Comparison of ENCODE assay signal across 20 cellular contexts in genomic region chr2:45236268-45236667, GRCh38.
"Had no signal": no experiment of that assay in that cellular context is flagged by ENCODE, and none has a peak within 500 bp of the region (broad histone marks: within the 10 kb centered on the region; RNA-seq: fewer than 3 reads in every experiment).

No MANE protein-coding gene starts in this region.

- H2AFZ ChIP-seq: neural progenitor cell had no signal

- H3K4me1 ChIP-seq: esophagus squamous epithelium, neural progenitor cell, upper lobe of right lung had no signal

- ATAC-seq: effector memory CD8-positive, alpha-beta T cell; gastroesophageal sphincter; left lobe of liver; mucosa of descending colon; natural killer cell treated with Interleukin-12 subunit alpha and Interleukin-12 subunit beta and Interleukin-15 and Interleukin-18, amount 100 ng/mL, for 72 hours; pancreas; sciatic nerve; upper lobe of right lung had no signal

- DNase-seq: effector memory CD8-positive, alpha-beta T cell; esophagus squamous epithelium; foreskin fibroblast; glutamatergic neuron; islet precursor cell; mucosa of descending colon; occipital lobe; pancreas; small intestine; stimulated activated CD4-positive, alpha-beta T cell treated with anti-CD3 and anti-CD28 coated beads, Interleukin-12 subunit alpha, Interleukin-12 subunit beta, amount 100 ng/mL, for 4 hours; stimulated activated CD4-positive, alpha-beta T cell treated with anti-CD3 and anti-CD28 coated beads, Interleukin-2, amount 100 ng/mL, for 48 hours; upper lobe of right lung had no signal

- H3K36me3 ChIP-seq: esophagus squamous epithelium, gastroesophageal sphincter, neural progenitor cell, pancreas, tibial nerve, upper lobe of right lung, vagina had no signal

- H3K27me3 ChIP-seq: esophagus squamous epithelium, gastroesophageal sphincter, neural progenitor cell, pancreas, tibial nerve, upper lobe of right lung, vagina had no signal

- H3K4me3 ChIP-seq: esophagus squamous epithelium, gastroesophageal sphincter, mucosa of descending colon, neural progenitor cell, pancreas, tibial nerve, upper lobe of right lung, vagina had no signal

- H3K9me3 ChIP-seq: esophagus squamous epithelium, gastroesophageal sphincter, mucosa of descending colon, pancreas, tibial nerve, upper lobe of right lung, vagina had no signal

- H3K27ac ChIP-seq: epithelial cell of prostate, esophagus squamous epithelium, gastroesophageal sphincter, neural progenitor cell, pancreas, tibial nerve, upper lobe of right lung, vagina had no signal

- H3K9ac ChIP-seq: neural progenitor cell had no signal

- H3K4me2 ChIP-seq: neural progenitor cell had no signal
